In genomic region chr13:42836930-42837329, GRCh38 we compare ENCODE assay signal across 9 cellular contexts. TPM values are rescaled to one million over a fixed set of nuclear protein-coding genes. Genes with fewer than 3 reads are reported as not detected.
A peak's percentile ranks its signal among the peaks of the same experiment; 100 is the strongest.
DNase-seq lines count a peak whose midpoint lies in the region; ATAC-seq and TF ChIP-seq lines count a peak whose summit lies in the region.
"Had no signal": no experiment of that assay in that cellular context is flagged by ENCODE, and none has a peak within 500 bp of the region (broad histone marks: within the 10 kb centered on the region; RNA-seq: fewer than 3 reads in every experiment).

No MANE protein-coding gene starts in this region.

- no peak overlapping the region for H3K4me3 ChIP-seq in AG04449 (ENCODE audit: low read depth, low read length)

- CTCF ChIA-PET in AG04449 (lab: Yijun Ruan, JAX) = interaction anchor here (0.8 to 2.5 kb wide), 7 partner anchors 11 to 1037 kb away, joined by 3 to 7 read pairs (median 6); no protein-coding TSS in a partner anchor

- H3K27ac ChIP-seq in VCaP = peak overlapping the region; percentile 55

- H3K36me3 Mint-ChIP-seq in activated T-cell treated with anti-CD3 and anti-CD28 coated beads, Interleukin-2, amount 50 U/mL, for 72 hours (ENCODE audit: insufficient read depth in 2 of 2) = no peaks in the 10 kb centered on the region
- H3K36me3 Mint-ChIP-seq: stimulated activated memory B cell treated with anti-CD40 and anti-IgM and Interleukin-4, amounts not matched to agents 10 μg/mL and 1 μg/mL and 100 μg/mL, for 72 hours had no signal

- no peaks in the 10 kb centered on the region for H3K9me3 Mint-ChIP-seq in activated T-cell treated with anti-CD3 and anti-CD28 coated beads, Interleukin-2, amount 50 U/mL, for 72 hours
- H3K9me3 Mint-ChIP-seq: stimulated activated memory B cell treated with anti-CD40 and anti-IgM and Interleukin-4, amounts not matched to agents 10 μg/mL and 1 μg/mL and 100 μg/mL, for 72 hours had no signal

- POLR2A ChIA-PET in AG04449 (lab: Yijun Ruan, JAX) = interaction anchor here (0.7 kb wide), 1 partner anchor 176 kb away, joined by 3 read pairs; no protein-coding TSS in a partner anchor

- H3K4me1 Mint-ChIP-seq in activated T-cell treated with anti-CD3 and anti-CD28 coated beads, Interleukin-2, amount 50 U/mL, for 72 hours (ENCODE audit: low read depth) = peaks cover 10% of the 10 kb centered on the region
- H3K4me1 Mint-ChIP-seq: stimulated activated memory B cell treated with anti-CD40 and anti-IgM and Interleukin-4, amounts not matched to agents 10 μg/mL and 1 μg/mL and 100 μg/mL, for 72 hours had no signal

- H3K4me3 Mint-ChIP-seq in activated T-cell treated with anti-CD3 and anti-CD28 coated beads, Interleukin-2, amount 50 U/mL, for 72 hours = no peak overlapping the region
- H3K4me3 Mint-ChIP-seq: stimulated activated memory B cell treated with anti-CD40 and anti-IgM and Interleukin-4, amounts not matched to agents 10 μg/mL and 1 μg/mL and 100 μg/mL, for 72 hours had no signal

- no peak for ATAC-seq in activated T-cell treated with anti-CD3 and anti-CD28 coated beads, Interleukin-2, amount 50 U/mL, for 72 hours (replicated peaks in 1 of 2)
- ATAC-seq: stimulated activated memory B cell treated with anti-CD40 and anti-IgM and Interleukin-4, amounts not matched to agents 10 μg/mL and 1 μg/mL and 100 μg/mL, for 72 hours had no signal

- TF ChIP-seq CTCF in AG04449 (IDR thresholded peaks at IDR 0.05; ENCODE audit: insufficient read depth, low read length, missing control alignments) (peak; percentile 50), VCaP (conservative IDR thresholded peaks at IDR 0.05) (peak; percentile 76)

- H3K27ac Mint-ChIP-seq in activated T-cell treated with anti-CD3 and anti-CD28 coated beads, Interleukin-2, amount 50 U/mL, for 72 hours = no peak overlapping the region
- H3K27ac Mint-ChIP-seq: stimulated activated memory B cell treated with anti-CD40 and anti-IgM and Interleukin-4, amounts not matched to agents 10 μg/mL and 1 μg/mL and 100 μg/mL, for 72 hours had no signal

- no peak for DNase-seq in AG04449 (ENCODE audit: low read depth, low spot score)
- DNase-seq in HCEC 1CT = peak; percentile 82
- DNase-seq in kidney tubule cell (ENCODE audit: low spot score) = peak; percentile 71
- no peak for DNase-seq in nucleus accumbens (lab: John Stamatoyannopoulos, UW)
- DNase-seq in GDM1 (lab: John Stamatoyannopoulos, UW) = no peak
- no peak for DNase-seq in activated T-cell treated with anti-CD3 and anti-CD28 coated beads, Interleukin-2, amount 50 U/mL, for 72 hours
- no peak for DNase-seq in ureter (ENCODE audit: low spot score)

- peaks cover 11% of the 10 kb centered on the region for H3K27me3 Mint-ChIP-seq in activated T-cell treated with anti-CD3 and anti-CD28 coated beads, Interleukin-2, amount 50 U/mL, for 72 hours (ENCODE audit: low read depth)
- H3K27me3 Mint-ChIP-seq: stimulated activated memory B cell treated with anti-CD40 and anti-IgM and Interleukin-4, amounts not matched to agents 10 μg/mL and 1 μg/mL and 100 μg/mL, for 72 hours had no signal

RNA-seq across cellular contexts. Expression of gene FAM216B, which starts 55.5 kb away (rescaled TPM):
- not detected for total RNA-seq in activated T-cell treated with anti-CD3 and anti-CD28 coated beads, Interleukin-2, amount 50 U/mL, for 72 hours
- total RNA-seq in ureter = not detected

Comparison
In these comparisons a context has a peak if more than half of its experiments do, and no peak if none do; other contexts are left out.
1. DNase-seq: peak in HCEC 1CT (single experiment) and kidney tubule cell (single experiment); none in AG04449 (single experiment), nucleus accumbens (0 of 56), GDM1 (single experiment), activated T-cell treated with anti-CD3 and anti-CD28 coated beads, Interleukin-2, amount 50 U/mL, for 72 hours (0 of 2) and ureter (single experiment).